19 cellular contexts compared by ENCODE assay signal in genomic region chr14:55240526-55241178, GRCh38. TPM values are rescaled to one million over a fixed set of nuclear protein-coding genes. Genes with fewer than 3 reads are reported as not detected.
DNase-seq lines count a peak whose midpoint lies in the region; ATAC-seq, FAIRE-seq and TF ChIP-seq lines count a peak whose summit lies in the region.
"Had no signal": no experiment of that assay in that cellular context is flagged by ENCODE, and none has a peak within 500 bp of the region (broad histone marks: within the 10 kb centered on the region; RNA-seq: fewer than 3 reads in every experiment).

No MANE protein-coding gene starts in this region.

- H2AFZ ChIP-seq in astrocyte (ENCODE audit: low read depth, low read length), result no peak overlapping the region
- H2AFZ ChIP-seq in osteoblast (ENCODE audit: low read length), result no peak overlapping the region

- H3K9me3 ChIP-seq in astrocyte (ENCODE audit: insufficient read depth, low read depth, low read length), result no peaks in the 10 kb centered on the region
- no peaks in the 10 kb centered on the region for H3K9me3 ChIP-seq in osteoblast (ENCODE audit: low read depth, low read length)
- no peaks in the 10 kb centered on the region for H3K9me3 ChIP-seq in colonic mucosa
- no peaks in the 10 kb centered on the region for H3K9me3 ChIP-seq in upper lobe of right lung
- H3K9me3 ChIP-seq: BLaER1, esophagus muscularis mucosa had no signal

- H3K36me3 ChIP-seq in astrocyte (ENCODE audit: insufficient read depth, low read length), result no peaks in the 10 kb centered on the region
- H3K36me3 ChIP-seq in osteoblast (ENCODE audit: insufficient read depth, low read length), result no peaks in the 10 kb centered on the region
- no peaks in the 10 kb centered on the region for H3K36me3 ChIP-seq in colonic mucosa
- H3K36me3 ChIP-seq in upper lobe of right lung, result no peaks in the 10 kb centered on the region
- H3K36me3 ChIP-seq: BLaER1, esophagus muscularis mucosa had no signal

- intact Hi-C loops in colonic mucosa (cut with DNase I) (loop anchor here (10.0 kb wide), 1 partner anchor 184 kb away; no protein-coding TSS in a partner anchor), upper lobe of right lung (cut with DNase I) (no loop called here)

- ATAC-seq in foreskin keratinocyte, result peak; percentile 36
- ATAC-seq in upper lobe of right lung, result no peak
- ATAC-seq: stimulated activated effector memory CD8-positive, alpha-beta T cell treated with anti-CD3 and anti-CD28 coated beads, Interleukin-12 subunit alpha, Interleukin-12 subunit beta, amount 100 ng/mL, for 72 hours had no signal

- peaks cover 3% of the 10 kb centered on the region for H3K4me1 Mint-ChIP-seq in astrocyte (ENCODE audit: low read depth, unreplicated experiment)
- H3K4me1 Mint-ChIP-seq: stimulated activated effector memory CD8-positive, alpha-beta T cell treated with anti-CD3 and anti-CD28 coated beads, Interleukin-12 subunit alpha, Interleukin-12 subunit beta, amount 100 ng/mL, for 72 hours had no signal

- no peak overlapping the region for H3K27ac ChIP-seq in astrocyte (ENCODE audit: low read depth, low read length)
- no peak overlapping the region for H3K27ac ChIP-seq in foreskin keratinocyte
- no peak overlapping the region for H3K27ac ChIP-seq in osteoblast (ENCODE audit: low read depth, low read length)
- no peak overlapping the region for H3K27ac ChIP-seq in colonic mucosa
- H3K27ac ChIP-seq in upper lobe of right lung, result no peak overlapping the region
- H3K27ac ChIP-seq: BLaER1 had no signal

- H3K27ac Mint-ChIP-seq in astrocyte (ENCODE audit: unreplicated experiment), result no peak overlapping the region
- H3K27ac Mint-ChIP-seq: activated naive CD8-positive, alpha-beta T cell; stimulated activated effector memory CD8-positive, alpha-beta T cell treated with anti-CD3 and anti-CD28 coated beads, Interleukin-12 subunit alpha, Interleukin-12 subunit beta, amount 100 ng/mL, for 72 hours had no signal

- DNase-seq in ELR (ENCODE audit: low read depth) (peak; percentile 68), astrocyte (ENCODE audit: low read depth) (peak; percentile 55), foreskin keratinocyte (peak in 1 of 2 donors; percentile 13), osteoblast (ENCODE audit: insufficient read length, low spot score, missing footprints) (peak; percentile 63), colonic mucosa (no peak), mesenteric fat pad (ENCODE audit: low spot score) (no peak), upper lobe of right lung (no peak), COLO829 (ENCODE audit: low spot score) (no peak)
- DNase-seq: activated CD4-positive, CD25-positive, alpha-beta regulatory T cell; DMS79; NCI-H1048; NCI-H446 treated with DMSO at 0.1 percent for 48 hours; stimulated activated CD4-positive, alpha-beta T cell treated with anti-CD3 and anti-CD28 coated beads, Interleukin-4, amount 100 ng/mL, for 24 hours had no signal

- peaks cover 15% of the 10 kb centered on the region for H3K27me3 ChIP-seq in astrocyte (ENCODE audit: insufficient read depth, low read length)
- peaks cover 46% of the 10 kb centered on the region for H3K27me3 ChIP-seq in foreskin keratinocyte
- peaks cover 35% of the 10 kb centered on the region for H3K27me3 ChIP-seq in osteoblast (ENCODE audit: insufficient read depth, low read length)
- peaks cover 6% of the 10 kb centered on the region for H3K27me3 ChIP-seq in colonic mucosa
- peaks cover 6% of the 10 kb centered on the region for H3K27me3 ChIP-seq in upper lobe of right lung
- H3K27me3 ChIP-seq: BLaER1 had no signal

- H3K27me3 Mint-ChIP-seq in astrocyte (ENCODE audit: low read depth, unreplicated experiment), result peaks cover 6% of the 10 kb centered on the region

- H3K9ac ChIP-seq in astrocyte (ENCODE audit: low read length) (no peak overlapping the region), colonic mucosa (ENCODE audit: low read depth in 2 of 2, low read length in 2 of 2) (no peak overlapping the region)
- H3K9ac ChIP-seq: BLaER1 had no signal

- no peak for FAIRE-seq in astrocyte (lab: Jason Lieb, UNC)
- FAIRE-seq: keratinocyte, urothelium cell line had no signal

- H3K36me3 Mint-ChIP-seq in astrocyte (ENCODE audit: low read depth, unreplicated experiment), result no peaks in the 10 kb centered on the region
- H3K36me3 Mint-ChIP-seq: activated naive CD8-positive, alpha-beta T cell; stimulated activated effector memory CD8-positive, alpha-beta T cell treated with anti-CD3 and anti-CD28 coated beads, Interleukin-12 subunit alpha, Interleukin-12 subunit beta, amount 100 ng/mL, for 72 hours had no signal

- H3K4me2 ChIP-seq in astrocyte (ENCODE audit: low read length) (peak overlapping the region; percentile 64), osteoblast (ENCODE audit: insufficient read depth, low read length) (peak overlapping the region; percentile 22)
- H3K4me2 ChIP-seq: BLaER1 had no signal

- no peak overlapping the region for H3K4me3 Mint-ChIP-seq in astrocyte (ENCODE audit: unreplicated experiment)
- H3K4me3 Mint-ChIP-seq: activated naive CD8-positive, alpha-beta T cell; stimulated activated effector memory CD8-positive, alpha-beta T cell treated with anti-CD3 and anti-CD28 coated beads, Interleukin-12 subunit alpha, Interleukin-12 subunit beta, amount 100 ng/mL, for 72 hours had no signal

- no peaks in the 10 kb centered on the region for H3K4me1 ChIP-seq in astrocyte (ENCODE audit: insufficient read depth, low read length)
- H3K4me1 ChIP-seq in foreskin keratinocyte, result no peaks in the 10 kb centered on the region
- no peaks in the 10 kb centered on the region for H3K4me1 ChIP-seq in osteoblast (ENCODE audit: insufficient read depth, low read length)
- no peaks in the 10 kb centered on the region for H3K4me1 ChIP-seq in colonic mucosa
- H3K4me1 ChIP-seq in upper lobe of right lung, result no peaks in the 10 kb centered on the region
- H3K4me1 ChIP-seq: BLaER1 had no signal

- no peaks in the 10 kb centered on the region for H3K79me2 ChIP-seq in astrocyte (ENCODE audit: insufficient read depth, low read length)
- no peaks in the 10 kb centered on the region for H3K79me2 ChIP-seq in osteoblast (ENCODE audit: insufficient read depth, low read length)

- H4K20me1 ChIP-seq in astrocyte (ENCODE audit: insufficient read depth, low read length), result no peaks in the 10 kb centered on the region
- H4K20me1 ChIP-seq in osteoblast (ENCODE audit: insufficient read depth, low read length), result no peaks in the 10 kb centered on the region
- H4K20me1 ChIP-seq: BLaER1 had no signal

- no peaks in the 10 kb centered on the region for H3K9me3 Mint-ChIP-seq in astrocyte (ENCODE audit: unreplicated experiment)
- H3K9me3 Mint-ChIP-seq: stimulated activated effector memory CD8-positive, alpha-beta T cell treated with anti-CD3 and anti-CD28 coated beads, Interleukin-12 subunit alpha, Interleukin-12 subunit beta, amount 100 ng/mL, for 72 hours had no signal

- H3K4me3 ChIP-seq in astrocyte (ENCODE audit: insufficient read depth, low read depth, low read length), result no peak overlapping the region
- H3K4me3 ChIP-seq in osteoblast (ENCODE audit: insufficient read depth, low read length), result peak overlapping the region; percentile 27
- H3K4me3 ChIP-seq in colonic mucosa, result no peak overlapping the region
- no peak overlapping the region for H3K4me3 ChIP-seq in upper lobe of right lung
- H3K4me3 ChIP-seq: BLaER1, esophagus muscularis mucosa had no signal

- TF ChIP-seq CTCF in astrocyte (IDR thresholded peaks at IDR 0.05; ENCODE audit: insufficient read depth, low read depth, low read length) (no peak), foreskin keratinocyte (conservative IDR thresholded peaks at IDR 0.05) (no peak), osteoblast (IDR thresholded peaks at IDR 0.05; ENCODE audit: extremely low read depth, low read depth, low read length) (no peak), colonic mucosa (IDR thresholded peaks at IDR 0.05) (no peak), upper lobe of right lung (IDR thresholded peaks at IDR 0.05) (no peak)

RNA-seq across cellular contexts. Expression of gene FBXO34, which starts 30.6 kb away (rescaled TPM):
- 21.1 and 23.4 TPM in 2 replicates for total RNA-seq in astrocyte
- total RNA-seq in foreskin keratinocyte, result 16.3 and 17.3 TPM in 2 replicates
- polyA plus RNA-seq in foreskin keratinocyte, result 5.0 and 6.9 TPM in 2 replicates
- 24.2 and 24.6 TPM in 2 replicates for total RNA-seq in osteoblast
- total RNA-seq in colonic mucosa, result 10 to 100 TPM; 39.8 to 70.9 TPM
- 17.9 TPM for total RNA-seq in mesenteric fat pad
- 29.2 TPM for total RNA-seq in upper lobe of right lung

RNA-seq across cellular contexts. Expression of gene DLGAP5, which starts 49.3 kb away (rescaled TPM):
- total RNA-seq in astrocyte (2.2 and 5.4 TPM in 2 replicates), foreskin keratinocyte (41.5 and 56.0 TPM in 2 replicates), osteoblast (4.1 and 5.1 TPM in 2 replicates), colonic mucosa (10 to 100 TPM; 10.5 to 35.9 TPM), mesenteric fat pad (not detected), upper lobe of right lung (0.52 TPM)
- polyA plus RNA-seq in foreskin keratinocyte, result 15.9 and 25.0 TPM in 2 replicates

Comparison
In these comparisons a context has a peak if more than half of its experiments do, and no peak if none do; other contexts are left out.
1. DNase-seq: peak in ELR (single experiment), astrocyte (single experiment) and osteoblast (single experiment); none in colonic mucosa (single experiment), mesenteric fat pad (single experiment), upper lobe of right lung (single experiment) and COLO829 (single experiment).